10 cellular contexts compared by ENCODE assay signal in the genomic region with DNA sequence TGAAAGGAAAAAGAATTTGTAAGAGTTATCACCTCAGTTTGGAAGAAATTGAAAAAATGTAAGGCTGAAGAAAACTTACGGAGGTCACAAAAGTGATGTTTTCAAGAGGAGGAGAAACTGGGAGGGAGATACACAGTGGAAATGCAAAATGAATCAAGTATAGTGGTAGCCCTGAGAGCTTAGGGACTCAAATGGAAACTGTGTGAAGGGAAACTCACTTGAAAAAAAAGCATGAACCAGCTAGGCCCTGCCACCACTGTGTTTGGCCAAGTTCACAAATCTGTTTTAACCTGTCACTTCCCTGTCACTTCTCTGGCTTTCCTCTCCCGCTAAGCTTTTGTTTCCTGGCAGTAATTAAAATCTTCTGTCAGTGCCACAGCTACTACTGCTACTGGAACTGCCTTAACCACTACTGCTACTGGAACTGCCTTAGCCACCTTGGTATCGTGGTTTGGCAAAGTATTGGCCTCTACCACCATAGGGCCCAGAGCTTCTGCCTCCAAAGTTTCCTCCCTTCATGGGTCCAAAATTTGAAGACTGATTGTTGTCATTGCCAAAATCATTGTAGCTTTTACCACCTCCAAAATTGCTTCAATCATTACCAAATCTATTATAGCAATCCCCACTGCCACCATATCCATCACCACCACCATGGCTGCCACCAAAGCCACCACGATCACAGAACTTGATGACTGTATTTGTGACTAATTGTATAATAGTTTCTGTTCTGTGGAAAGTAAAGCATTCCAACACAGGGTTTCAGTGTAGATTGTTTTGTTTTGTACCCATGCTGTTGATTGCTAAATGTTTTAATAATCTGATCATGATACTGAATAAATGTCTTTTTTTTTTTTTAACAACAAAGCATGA. TPM values are rescaled to one million over a fixed set of nuclear protein-coding genes. Genes with fewer than 3 reads are reported as not detected.
DNase-seq lines count a peak whose midpoint lies in the region; ATAC-seq and TF ChIP-seq lines count a peak whose summit lies in the region.
"Had no signal": no experiment of that assay in that cellular context is flagged by ENCODE, and none has a peak within 500 bp of the region (broad histone marks: within the 10 kb centered on the region; RNA-seq: fewer than 3 reads in every experiment).

No MANE protein-coding gene starts in this region.

- H3K9ac ChIP-seq in smooth muscle cell (ENCODE audit: low read depth), result no peak overlapping the region

- H3K36me3 ChIP-seq in smooth muscle cell (ENCODE audit: low read depth), result peaks cover 9% of the 10 kb centered on the region
- peaks cover 4% of the 10 kb centered on the region; the same call in 1 of the 2 replicates for H3K36me3 ChIP-seq in MG63

- H3K79me2 ChIP-seq in smooth muscle cell (ENCODE audit: low read depth), result no peaks in the 10 kb centered on the region

- no peak for TF ChIP-seq CTCF in smooth muscle cell (IDR thresholded peaks at IDR 0.05; ENCODE audit: borderline replicate concordance, insufficient read depth, poor library complexity, severe bottlenecking)

- CTCF ChIA-PET in activated CD8-positive, alpha-beta memory T cell treated with anti-CD3 and anti-CD28 coated beads, Interleukin-2, amount 10 ng/mL, durations not matched to agents 7 days and 5 days (lab: Charles Lee), result no interaction called here

- no peak for ATAC-seq in activated CD8-positive, alpha-beta memory T cell treated with anti-CD3 and anti-CD28 coated beads, Interleukin-2, amount 10 ng/mL, durations not matched to agents 7 days and 5 days
- ATAC-seq in GM21825 (IDR thresholded peaks at IDR 0.05; ENCODE audit: unreplicated experiment), result peak; percentile 38
- ATAC-seq in HG03460 (IDR thresholded peaks at IDR 0.05; ENCODE audit: unreplicated experiment), result peak; percentile 32

- H3F3A ChIP-seq in smooth muscle cell (ENCODE audit: low read depth), result peaks cover 12% of the 10 kb centered on the region

- peak overlapping the region; percentile 6 for H3K27ac ChIP-seq in smooth muscle cell (ENCODE audit: low read depth)

- peak overlapping the region; percentile 18 for H3K27ac Mint-ChIP-seq in activated CD8-positive, alpha-beta memory T cell treated with anti-CD3 and anti-CD28 coated beads, Interleukin-2, amount 10 ng/mL, durations not matched to agents 7 days and 5 days

- H4K20me1 ChIP-seq in smooth muscle cell (ENCODE audit: low read depth), result peaks cover 32% of the 10 kb centered on the region

- 71% methylated on average over 4 of the region's 4 CpGs for WGBS in smooth muscle cell (ENCODE audit: low lambda C conversion rate)

- no peak overlapping the region for H3K4me3 ChIP-seq in smooth muscle cell
- H3K4me3 ChIP-seq in MG63, result no peak overlapping the region

- no peaks in the 10 kb centered on the region for H3K9me3 Mint-ChIP-seq in activated CD8-positive, alpha-beta memory T cell treated with anti-CD3 and anti-CD28 coated beads, Interleukin-2, amount 10 ng/mL, durations not matched to agents 7 days and 5 days (ENCODE audit: low read depth)

- peak; percentile 54 for DNase-seq in activated CD8-positive, alpha-beta memory T cell treated with anti-CD3 and anti-CD28 coated beads, Interleukin-2, amount 10 ng/mL, durations not matched to agents 7 days and 5 days
- DNase-seq in activated CD8-positive, alpha-beta memory T cell treated with anti-CD3 and anti-CD28 coated beads, Interleukin-2, amount 50 U/mL, for 48 hours, result no peak
- DNase-seq in smooth muscle cell (lab: John Stamatoyannopoulos, UW; ENCODE audit: unreplicated experiment), result no peak
- no peak for DNase-seq in NCI-H345 (lab: John Stamatoyannopoulos, UW)
- DNase-seq in SW480 (ENCODE audit: low spot score), result no peak
- no peak for DNase-seq in MG63
- DNase-seq: NCI-H2171 had no signal

- H3K4me2 ChIP-seq in smooth muscle cell, result no peak overlapping the region

- peaks cover 33% of the 10 kb centered on the region for H3K36me3 Mint-ChIP-seq in activated CD8-positive, alpha-beta memory T cell treated with anti-CD3 and anti-CD28 coated beads, Interleukin-2, amount 10 ng/mL, durations not matched to agents 7 days and 5 days

- H3K4me1 Mint-ChIP-seq in activated CD8-positive, alpha-beta memory T cell treated with anti-CD3 and anti-CD28 coated beads, Interleukin-2, amount 10 ng/mL, durations not matched to agents 7 days and 5 days, result peaks cover 37% of the 10 kb centered on the region

- no peaks in the 10 kb centered on the region for H3K27me3 ChIP-seq in smooth muscle cell (ENCODE audit: low read depth)
- H3K27me3 ChIP-seq in MG63, result no peaks in the 10 kb centered on the region

- no peak overlapping the region for H2AFZ ChIP-seq in smooth muscle cell (ENCODE audit: low read depth)

- H3K9me3 ChIP-seq in smooth muscle cell (replicated peaks; ENCODE audit: low read depth) (no peaks in the 10 kb centered on the region), MG63 (no peaks in the 10 kb centered on the region)

- H3K4me3 Mint-ChIP-seq in activated CD8-positive, alpha-beta memory T cell treated with anti-CD3 and anti-CD28 coated beads, Interleukin-2, amount 10 ng/mL, durations not matched to agents 7 days and 5 days, result no peak overlapping the region
- H3K4me3 Mint-ChIP-seq: brain had no signal

- no peaks in the 10 kb centered on the region for H3K27me3 Mint-ChIP-seq in activated CD8-positive, alpha-beta memory T cell treated with anti-CD3 and anti-CD28 coated beads, Interleukin-2, amount 10 ng/mL, durations not matched to agents 7 days and 5 days
- H3K27me3 Mint-ChIP-seq: brain had no signal

- no peaks in the 10 kb centered on the region for H3K4me1 ChIP-seq in smooth muscle cell (ENCODE audit: low read depth)

RNA-seq across cellular contexts. Expression of a gene that starts 41.5 kb away (rescaled TPM):
- 10 to 100 TPM; 51.8 to 59.5 TPM for total RNA-seq in activated CD8-positive, alpha-beta memory T cell treated with anti-CD3 and anti-CD28 coated beads, Interleukin-2, amount 10 ng/mL, durations not matched to agents 7 days and 5 days
- 45.3 and 80.2 TPM in 2 replicates for total RNA-seq in smooth muscle cell
- 29.8 and 31.2 TPM in 2 replicates for polyA plus RNA-seq in smooth muscle cell
- total RNA-seq in MG63 (2014; rRNA removed; shearing (Covaris generic); ENCODE audit: low replicate concordance), result 16.6 and 22.5 TPM in 2 replicates
